Comparison of ENCODE assay signal across 1 cellular context in the genomic region with DNA sequence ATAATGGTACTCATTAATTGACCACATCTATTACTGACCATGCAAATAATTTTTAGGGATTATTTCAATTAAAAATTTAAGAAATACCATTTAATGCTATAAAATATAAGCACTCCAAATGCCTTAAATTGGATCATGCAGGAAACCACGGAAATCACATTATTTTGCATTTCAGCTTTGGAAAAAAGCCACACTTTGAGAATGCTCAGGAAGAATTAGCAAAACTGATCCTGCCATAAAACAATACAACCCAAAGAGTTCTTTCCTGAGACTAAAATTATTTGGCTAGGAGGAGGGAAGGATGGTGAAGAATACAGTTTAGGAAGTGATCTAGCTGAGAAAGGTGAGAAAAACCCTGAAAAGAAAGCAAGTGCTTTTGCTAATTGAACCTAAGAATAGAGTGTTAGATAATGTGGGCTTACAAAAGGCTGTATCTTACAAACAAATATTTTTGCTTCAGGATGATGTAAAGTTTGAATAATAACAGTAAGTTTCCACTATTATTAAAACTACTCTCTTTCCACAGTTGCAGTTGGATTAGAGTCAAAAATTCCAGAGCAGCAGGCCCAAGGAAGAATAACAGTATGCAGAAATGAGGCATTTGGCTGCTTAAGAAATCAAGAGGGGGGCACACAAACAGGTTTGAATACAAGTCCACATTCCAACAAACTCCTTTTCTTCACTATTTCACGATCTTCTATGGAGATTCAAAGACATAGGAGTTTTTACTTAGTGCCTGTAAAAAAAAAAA.
TF ChIP-seq lines count a peak whose summit lies in the region.

No MANE protein-coding gene starts in this region.

TF ChIP-seq in endothelial cell of umbilical vein, 7 proteins besides CTCF, POLR2A, EP300 and RAD21 (continued from another document):
- no peak for TF ChIP-seq GATA2 (IDR thresholded peaks at IDR 0.05; ENCODE audit: insufficient read depth, insufficient read length, low read depth, low read length)
- TF ChIP-seq FOS (IDR thresholded peaks at IDR 0.05; ENCODE audit: borderline replicate concordance, insufficient read depth, low read length), result no peak
- no peak for TF ChIP-seq JUN (IDR thresholded peaks at IDR 0.05; ENCODE audit: borderline replicate concordance, insufficient read depth, insufficient read length, low read depth)
- no peak for TF ChIP-seq POLR2AphosphoS5 (IDR thresholded peaks at IDR 0.05; ENCODE audit: insufficient read depth, low read depth, low read length)
